Comparison of ENCODE assay signal across 21 cellular contexts in genomic region chr4:99918656-99919055, GRCh38.
"Had no signal": no experiment of that assay in that cellular context is flagged by ENCODE, and none has a peak within 500 bp of the region (broad histone marks: within the 10 kb centered on the region; RNA-seq: fewer than 3 reads in every experiment).

No MANE protein-coding gene starts in this region.

- H3K9me3 ChIP-seq: thoracic aorta, upper lobe of left lung had no signal

- H3K27me3 ChIP-seq: esophagus squamous epithelium, upper lobe of left lung had no signal

- ATAC-seq: activated CD8-positive, alpha-beta T cell treated with anti-CD3 and anti-CD28 coated beads for 36 hours; left cardiac atrium; stimulated activated naive CD8-positive, alpha-beta T cell treated with anti-CD3 and anti-CD28 coated beads, Interleukin-15, Interleukin-2, amounts not matched to agents 100 U/mL and 50 U/mL, for 24 hours had no signal

- FAIRE-seq: bronchial epithelial cell had no signal

- H3K4me3 ChIP-seq: esophagus squamous epithelium, thoracic aorta, upper lobe of left lung had no signal

- H3K27ac ChIP-seq: epithelial cell of prostate, esophagus squamous epithelium, thoracic aorta, upper lobe of left lung had no signal

- H3K4me1 ChIP-seq: esophagus squamous epithelium, upper lobe of left lung had no signal

- DNase-seq: activated CD4-positive, alpha-beta T cell treated with anti-CD3 and anti-CD28 coated beads, Interleukin-2, amount 50 U/mL, for 1 hour; activated CD4-positive, CD25-positive, alpha-beta regulatory T cell treated with anti-CD3 and anti-CD28 coated beads, Interleukin-2, amount 50 U/mL, for 72 hours; activated CD8-positive, alpha-beta T cell treated with anti-CD3 and anti-CD28 coated beads for 36 hours; activated effector memory CD4-positive, alpha-beta T cell treated with Interleukin-2 at 50 U/mL for 16 hours; activated naive CD4-positive, alpha-beta T cell treated with Interleukin-2 at 50 U/mL for 16 hours; activated T-cell treated with anti-CD3 and anti-CD28 coated beads, Interleukin-2, amount 50 U/mL, for 48 hours; anterior cingulate cortex; effector CD8-positive, alpha-beta T cell; esophagus squamous epithelium; foreskin melanocyte; islet precursor cell; left cardiac atrium; midbrain; right cardiac atrium; stimulated activated CD4-positive, alpha-beta T cell treated with anti-CD3 and anti-CD28 coated beads, Interleukin-2, amount 100 ng/mL, for 48 hours; stimulated activated naive CD8-positive, alpha-beta T cell treated with anti-CD3 and anti-CD28 coated beads, Interleukin-15, Interleukin-2, amounts not matched to agents 100 U/mL and 50 U/mL, for 24 hours; T-helper 2 cell; upper lobe of left lung had no signal
